In genomic region chr6:130369821-130370220, GRCh38 we compare ENCODE assay signal across 25 cellular contexts. TPM values are rescaled to one million over a fixed set of nuclear protein-coding genes. Genes with fewer than 3 reads are reported as not detected.
A peak's percentile ranks its signal among the peaks of the same experiment; 100 is the strongest.
DNase-seq lines count a peak whose midpoint lies in the region; ATAC-seq, FAIRE-seq and TF ChIP-seq lines count a peak whose summit lies in the region.
"Had no signal": no experiment of that assay in that cellular context is flagged by ENCODE, and none has a peak within 500 bp of the region (broad histone marks: within the 10 kb centered on the region; RNA-seq: fewer than 3 reads in every experiment).

No MANE protein-coding gene starts in this region.

- TF ChIP-seq EP300 in HepG2 (IDR thresholded peaks at IDR 0.05; ENCODE audit: low read depth in 2 of 2, low read length in 2 of 2) (no peak), HepG2 (CRISPR knock-in tag; IDR thresholded peaks at IDR 0.05; ENCODE audit: borderline replicate concordance) (no peak)

- WGBS in HepG2 (ENCODE audit: low lambda C conversion rate) = 11% methylated on average over 1 of the region's 1 CpG
- WGBS in right lobe of liver (ENCODE audit: insufficient coverage, low coverage, low lambda C conversion rate, missing lambda C conversion rate) = 21% methylated on average over 1 of the region's 1 CpG

- H3K27me3 ChIP-seq in HepG2 (ENCODE audit: control insufficient read depth in 1 of 2, insufficient read depth in 2 of 2, low read length in 2 of 2) = peaks cover 2 to 27% of the 10 kb centered on the region in 2 experiments; a peak in 4 of 5 replicates
- peaks cover 0 to 5% of the 10 kb centered on the region in 2 donors for H3K27me3 ChIP-seq in right lobe of liver
- H3K27me3 ChIP-seq in endocrine pancreas (ENCODE audit: control insufficient read depth, insufficient read depth, low read length) = no peaks in the 10 kb centered on the region

- no peaks in the 10 kb centered on the region for H3K36me3 Mint-ChIP-seq in type B pancreatic cell
- H3K36me3 Mint-ChIP-seq: CD4-positive, CD25-positive, alpha-beta regulatory T cell had no signal

- in situ Hi-C loops in HepG2 (cut with HindIII; ENCODE audit: extremely low pct_ligation_motif_present, low pct_unique_long_range_greater_than_20kb) = loop anchor here (10.0 kb wide), 1 partner anchor 475 kb away; no protein-coding TSS in a partner anchor

- H3K4me3 ChIP-seq in HepG2 (replicated peaks in 1 of 3; ENCODE audit: insufficient read depth in 1 of 3, low read depth in 2 of 3, low read length in 3 of 3) = no peak overlapping the region
- no peak overlapping the region for H3K4me3 ChIP-seq in right lobe of liver
- peak overlapping the region; percentile 100 for H3K4me3 ChIP-seq in endocrine pancreas (ENCODE audit: control insufficient read depth, insufficient read depth, low read length)
- H3K4me3 ChIP-seq in kidney (ENCODE audit: low read length in 2 of 2) = peak overlapping the region in 1 of 2 donors; percentile 77
- H3K4me3 ChIP-seq: GM23248, SK-N-MC had no signal

- CTCF ChIA-PET in HepG2 (lab: Yijun Ruan, JAX; ENCODE audit: low intra/inter-chr PET ratio, low total read pairs) = no interaction called here

- H3K27ac Mint-ChIP-seq in type B pancreatic cell = no peak overlapping the region
- H3K27ac Mint-ChIP-seq: B cell; CD4-positive, CD25-positive, alpha-beta regulatory T cell had no signal

- intact Hi-C loops in HepG2 (cut with micrococcal nuclease; ENCODE audit: unreplicated experiment) (loop anchor here (5.0 kb wide), 1 partner anchor 502 kb away; no protein-coding TSS in a partner anchor), right lobe of liver (cut with DNase I) (no loop called here), kidney (cut with DNase I) (loop anchor here (10.0 kb wide), 1 partner anchor 325 kb away; no protein-coding TSS in a partner anchor)

- H3K9me3 Mint-ChIP-seq in type B pancreatic cell = no peaks in the 10 kb centered on the region

- FAIRE-seq in HepG2 (lab: Jason Lieb, UNC) = no peak
- no peak for FAIRE-seq in kidney (lab: Jason Lieb, UNC)

- DNase-seq in HepG2 (ENCODE audit: low spot score) (no peak), right lobe of liver (no peak), kidney (no peak), type B pancreatic cell (ENCODE audit: extremely low spot score, unreplicated experiment) (no peak), OCI-M1 (lab: John Stamatoyannopoulos, UW) (no peak)
- DNase-seq in activated CD4-positive, alpha-beta T cell treated with anti-CD3 and anti-CD28 coated beads for 4 hours = no peak
- DNase-seq: 8988T; Calu3; CD4-positive, CD25-positive, alpha-beta regulatory T cell; DMS53; EL; GM23248; HCEC 1CT; KBM-7; NCI-H1417; NCI-H187; NCI-H2107; NCI-H510A; NCI-H748 treated with DMSO at 0.1 percent for 48 hours; NK-92 treated with Interleukin-12 subunit alpha and Interleukin-12 subunit beta, amount 100 ng/mL, for 24 hours; SHP77 had no signal

- peak overlapping the region; percentile 19 for H3K4me3 Mint-ChIP-seq in type B pancreatic cell
- H3K4me3 Mint-ChIP-seq: B cell had no signal

- no peaks in the 10 kb centered on the region for H4K20me1 ChIP-seq in HepG2 (ENCODE audit: insufficient read depth, low read length)

- no peak overlapping the region for H3K9ac ChIP-seq in HepG2 (ENCODE audit: insufficient read depth, low read depth, low read length)
- H3K9ac ChIP-seq in endocrine pancreas (ENCODE audit: control insufficient read depth, insufficient read depth, low read length) = no peak overlapping the region
- H3K9ac ChIP-seq in kidney (ENCODE audit: low read length in 2 of 2) = no peak overlapping the region
- H3K9ac ChIP-seq: GM23248 had no signal

- H3K4me1 Mint-ChIP-seq in type B pancreatic cell (ENCODE audit: unreplicated experiment) = peaks cover 10% of the 10 kb centered on the region

- no peaks in the 10 kb centered on the region for H3K79me2 ChIP-seq in HepG2 (ENCODE audit: insufficient read depth, low read length)

- H3K27ac ChIP-seq in HepG2 (ENCODE audit: extremely low read length, insufficient read depth, low read length) (no peak overlapping the region), right lobe of liver (no peak overlapping the region), kidney (ENCODE audit: low read depth in 2 of 2, low read length in 2 of 2) (peak overlapping the region; percentile 36 to 47)
- H3K27ac ChIP-seq: GM23248, SK-N-MC had no signal

- no peaks in the 10 kb centered on the region for H3K9me3 ChIP-seq in HepG2 (ENCODE audit: low read length)
- no peaks in the 10 kb centered on the region for H3K9me3 ChIP-seq in right lobe of liver
- no peaks in the 10 kb centered on the region for H3K9me3 ChIP-seq in endocrine pancreas (ENCODE audit: control insufficient read depth, low read length)
- H3K9me3 ChIP-seq in kidney (ENCODE audit: control insufficient read depth in 1 of 2, low read length in 2 of 2) = no peaks in the 10 kb centered on the region

- TF ChIP-seq POLR2A in HepG2 (IDR thresholded peaks at IDR 0.05; ENCODE audit: insufficient read depth in 1 of 2, low read depth in 2 of 2, low read length in 2 of 2) (no peak), right lobe of liver (IDR thresholded peaks at IDR 0.05) (no peak)

- POLR2A ChIA-PET in HepG2 (lab: Yijun Ruan, JAX) = no interaction called here

- no TSS peak for BruUV-seq in HepG2 (replicated peaks; lab: Mats Ljungman, UMichigan)

- H3K4me1 ChIP-seq in HepG2 (ENCODE audit: insufficient read depth, low read length) (peaks cover 9% of the 10 kb centered on the region), right lobe of liver (peaks cover 0 to 14% (median 0%) of the 10 kb centered on the region in 4 donors), endocrine pancreas (ENCODE audit: control insufficient read depth, insufficient read depth, low read length) (peaks cover 38% of the 10 kb centered on the region), kidney (ENCODE audit: control insufficient read depth in 1 of 2, insufficient read depth in 1 of 2, low read depth in 1 of 2, low read length in 2 of 2) (peaks cover 3 to 35% of the 10 kb centered on the region in 2 donors)

- no peak for TF ChIP-seq RAD21 in HepG2 (CRISPR knock-in tag; IDR thresholded peaks at IDR 0.05)

- no peak overlapping the region for H2AFZ ChIP-seq in HepG2 (ENCODE audit: low read length)
- H2AFZ ChIP-seq: GM23248 had no signal

- TF ChIP-seq CTCF in HepG2 (CRISPR knock-in tag; IDR thresholded peaks at IDR 0.05) = no peak
- no peak for TF ChIP-seq CTCF in right lobe of liver (IDR thresholded peaks at IDR 0.05)
- no peak for TF ChIP-seq CTCF in kidney (IDR thresholded peaks at IDR 0.05; ENCODE audit: borderline replicate concordance, extremely low read depth, insufficient read depth)
- no peak for TF ChIP-seq CTCF in type B pancreatic cell (conservative IDR thresholded peaks at IDR 0.05)

- ATAC-seq in HepG2 = no peak
- no peak for ATAC-seq in right lobe of liver
- no peak for ATAC-seq in GM18511 (IDR thresholded peaks at IDR 0.05; ENCODE audit: unreplicated experiment)

- H3K27me3 Mint-ChIP-seq in type B pancreatic cell = peaks cover 42% of the 10 kb centered on the region

- H3K36me3 ChIP-seq in HepG2 (replicated peaks in 1 of 2; ENCODE audit: control insufficient read depth in 1 of 2, insufficient read depth in 2 of 2, low read length in 2 of 2) (no peaks in the 10 kb centered on the region), right lobe of liver (no peaks in the 10 kb centered on the region), endocrine pancreas (ENCODE audit: control insufficient read depth, insufficient read depth, low read length) (no peaks in the 10 kb centered on the region), kidney (ENCODE audit: control insufficient read depth in 1 of 2, insufficient read depth in 2 of 2, low read length in 2 of 2) (no peaks in the 10 kb centered on the region)

- no peak overlapping the region for H3K4me2 ChIP-seq in HepG2 (ENCODE audit: low read depth, low read length)

RNA-seq across cellular contexts. Expression of gene TMEM200A, which starts 4.0 kb away (rescaled TPM):
- not detected in 2 replicates for total RNA-seq in HepG2 (2016; rRNA removed; fragmentation: Illumina TruSeq; extraction: Trizol)
- total RNA-seq in HepG2 (2016; cell fraction: cytosol; rRNA removed; fragmentation: Illumina TruSeq; extraction: Trizol; ENCODE audit: low read depth) = not detected in 2 replicates
- 0.06 TPM in 1 of 2 replicates, not detected in the other for total RNA-seq in HepG2 (2016; cell fraction: insoluble cytoplasmic fraction; rRNA removed; fragmentation: Illumina TruSeq; extraction: Trizol)
- not detected in 2 replicates for total RNA-seq in HepG2 (2016; cell fraction: membrane; rRNA removed; fragmentation: Illumina TruSeq; extraction: Trizol)
- total RNA-seq in HepG2 (2016; cell fraction: nucleus; rRNA removed; fragmentation: Illumina TruSeq; extraction: Trizol) = 0.12 TPM in 1 of 2 replicates, not detected in the other
- 0.34 and 0.55 TPM in 2 replicates for polyA plus RNA-seq in HepG2 (2011; rRNA removed)
- 0.12 and 0.46 TPM in 2 replicates for polyA plus RNA-seq in HepG2 (2011; cell fraction: cytosol; rRNA removed)
- polyA plus RNA-seq in HepG2 (2011; cell fraction: nucleus; rRNA removed) = 0.13 and 0.23 TPM in 2 replicates
- not detected in 2 replicates for polyA plus RNA-seq in HepG2 (2012)
- not detected in 2 replicates for polyA plus RNA-seq in HepG2 (2016; cell fraction: cytosol; fragmentation: Illumina TruSeq; extraction: Trizol; ENCODE audit: low read depth)
- polyA plus RNA-seq in HepG2 (2016; cell fraction: insoluble cytoplasmic fraction; fragmentation: Illumina TruSeq; extraction: Trizol; ENCODE audit: low read depth) = not detected in 2 replicates
- not detected in 2 replicates for polyA plus RNA-seq in HepG2 (2016; cell fraction: membrane; fragmentation: Illumina TruSeq; extraction: Trizol; ENCODE audit: low read depth)
- not detected in 2 replicates for polyA plus RNA-seq in HepG2 (2016; cell fraction: nucleus; fragmentation: Illumina TruSeq; extraction: Trizol; ENCODE audit: insufficient read depth, low read depth)
- 0.22 TPM in 1 of 2 replicates, not detected in the other for polyA minus RNA-seq in HepG2 (2011; rRNA and poly(A)+ RNA removed; ENCODE audit: low replicate concordance)
- polyA minus RNA-seq in HepG2 (2011; cell fraction: cytosol; rRNA and poly(A)+ RNA removed) = 0.18 and 0.49 TPM in 2 replicates
- 0.90 and 1.5 TPM in 2 replicates for polyA minus RNA-seq in HepG2 (2011; cell fraction: nucleus; rRNA and poly(A)+ RNA removed)
- total RNA-seq in right lobe of liver = 1 to 10 TPM in 1 of 6 experiments, under 1 TPM in 2, not detected in 3; 0.18 to 1.5 (median 0.31) TPM
- 17.9 TPM for total RNA-seq in kidney
- 7.7 TPM for polyA plus RNA-seq in kidney (ENCODE audit: insufficient read depth, low read depth, low replicate concordance)
- total RNA-seq in type B pancreatic cell (ENCODE audit: low replicate concordance) = 18.4 and 19.2 TPM in 2 replicates
- total RNA-seq: Calu3 had no signal

Comparison
In these comparisons a context has a peak if more than half of its experiments do, and no peak if none do; other contexts are left out.
1. intact Hi-C loops: an anchor here in HepG2 (5.0 kb wide) and kidney (10.0 kb wide); none called in right lobe of liver.
2. H3K27ac ChIP-seq: peak in kidney (2 of 2); none in HepG2 (single experiment) and right lobe of liver (0 of 3).